ENCODE assay signal across 1 cellular context in genomic region chr1:228101994-228102790, GRCh38.
TF ChIP-seq lines count a peak whose summit lies in the region.

No MANE protein-coding gene starts in this region.

TF ChIP-seq in HepG2, 621 proteins besides CTCF, POLR2A, EP300 and RAD21 (continued from another document):
- TF ChIP-seq, protein P1, sequence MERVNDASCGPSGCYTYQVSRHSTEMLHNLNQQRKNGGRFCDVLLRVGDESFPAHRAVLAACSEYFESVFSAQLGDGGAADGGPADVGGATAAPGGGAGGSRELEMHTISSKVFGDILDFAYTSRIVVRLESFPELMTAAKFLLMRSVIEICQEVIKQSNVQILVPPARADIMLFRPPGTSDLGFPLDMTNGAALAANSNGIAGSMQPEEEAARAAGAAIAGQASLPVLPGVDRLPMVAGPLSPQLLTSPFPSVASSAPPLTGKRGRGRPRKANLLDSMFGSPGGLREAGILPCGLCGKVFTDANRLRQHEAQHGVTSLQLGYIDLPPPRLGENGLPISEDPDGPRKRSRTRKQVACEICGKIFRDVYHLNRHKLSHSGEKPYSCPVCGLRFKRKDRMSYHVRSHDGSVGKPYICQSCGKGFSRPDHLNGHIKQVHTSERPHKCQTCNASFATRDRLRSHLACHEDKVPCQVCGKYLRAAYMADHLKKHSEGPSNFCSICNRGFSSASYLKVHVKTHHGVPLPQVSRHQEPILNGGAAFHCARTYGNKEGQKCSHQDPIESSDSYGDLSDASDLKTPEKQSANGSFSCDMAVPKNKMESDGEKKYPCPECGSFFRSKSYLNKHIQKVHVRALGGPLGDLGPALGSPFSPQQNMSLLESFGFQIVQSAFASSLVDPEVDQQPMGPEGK (CRISPR knock-in tag; IDR thresholded peaks at IDR 0.05) = peak; percentile 65
